2 cellular contexts compared by ENCODE assay signal in genomic region chr2:119649364-119649917, GRCh38.
A peak's percentile ranks its signal among the peaks of the same experiment; 100 is the strongest.
TF ChIP-seq lines count a peak whose summit lies in the region.

No MANE protein-coding gene starts in this region.

TF ChIP-seq in HepG2, 621 proteins besides CTCF, POLR2A, EP300 and RAD21:
- no peak for TF ChIP-seq FUBP1 (CRISPR knock-in tag; IDR thresholded peaks at IDR 0.05; ENCODE audit: borderline replicate concordance)
- TF ChIP-seq FOSL2 (CRISPR knock-in tag; IDR thresholded peaks at IDR 0.05): peak; percentile 70
- TF ChIP-seq ZNF224 (CRISPR knock-in tag; IDR thresholded peaks at IDR 0.05): peak; percentile 72; the same call in 1 of the 2 replicates

TF ChIP-seq in SK-N-SH treated with all-trans-retinoic acid at 6 μM for 48 hours, 23 proteins besides CTCF, POLR2A, EP300 and RAD21 (continued from another document):
- TF ChIP-seq ZNF70 (CRISPR knock-in tag; IDR thresholded peaks at IDR 0.05): no peak
- no peak for TF ChIP-seq CSRNP3 (CRISPR knock-in tag; IDR thresholded peaks at IDR 0.05)
- TF ChIP-seq, protein P1, sequence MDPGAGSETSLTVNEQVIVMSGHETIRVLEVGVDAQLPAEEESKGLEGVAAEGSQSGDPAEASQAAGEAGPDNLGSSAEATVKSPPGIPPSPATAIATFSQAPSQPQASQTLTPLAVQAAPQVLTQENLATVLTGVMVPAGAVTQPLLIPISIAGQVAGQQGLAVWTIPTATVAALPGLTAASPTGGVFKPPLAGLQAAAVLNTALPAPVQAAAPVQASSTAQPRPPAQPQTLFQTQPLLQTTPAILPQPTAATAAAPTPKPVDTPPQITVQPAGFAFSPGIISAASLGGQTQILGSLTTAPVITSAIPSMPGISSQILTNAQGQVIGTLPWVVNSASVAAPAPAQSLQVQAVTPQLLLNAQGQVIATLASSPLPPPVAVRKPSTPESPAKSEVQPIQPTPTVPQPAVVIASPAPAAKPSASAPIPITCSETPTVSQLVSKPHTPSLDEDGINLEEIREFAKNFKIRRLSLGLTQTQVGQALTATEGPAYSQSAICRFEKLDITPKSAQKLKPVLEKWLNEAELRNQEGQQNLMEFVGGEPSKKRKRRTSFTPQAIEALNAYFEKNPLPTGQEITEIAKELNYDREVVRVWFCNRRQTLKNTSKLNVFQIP (CRISPR knock-in tag; IDR thresholded peaks at IDR 0.05; ENCODE audit: borderline replicate concordance, low read depth): no peak
- no peak for TF ChIP-seq ZFP30 (CRISPR knock-in tag; IDR thresholded peaks at IDR 0.05)
- no peak for TF ChIP-seq ISL1 (CRISPR knock-in tag; IDR thresholded peaks at IDR 0.05)
- no peak for TF ChIP-seq ARNTL (CRISPR knock-in tag; IDR thresholded peaks at IDR 0.05; ENCODE audit: borderline replicate concordance, low read depth)
- no peak for TF ChIP-seq TCF4 (CRISPR knock-in tag; IDR thresholded peaks at IDR 0.05; ENCODE audit: borderline replicate concordance)
- no peak for TF ChIP-seq ZNF565 (CRISPR knock-in tag; conservative IDR thresholded peaks at IDR 0.05; ENCODE audit: low read depth)
- TF ChIP-seq CSDC2 (CRISPR knock-in tag; IDR thresholded peaks at IDR 0.05): no peak
- TF ChIP-seq ESRRG (CRISPR knock-in tag; IDR thresholded peaks at IDR 0.05): no peak
- no peak for TF ChIP-seq ZC3H10 (CRISPR knock-in tag; IDR thresholded peaks at IDR 0.05)
- TF ChIP-seq, protein P2, sequence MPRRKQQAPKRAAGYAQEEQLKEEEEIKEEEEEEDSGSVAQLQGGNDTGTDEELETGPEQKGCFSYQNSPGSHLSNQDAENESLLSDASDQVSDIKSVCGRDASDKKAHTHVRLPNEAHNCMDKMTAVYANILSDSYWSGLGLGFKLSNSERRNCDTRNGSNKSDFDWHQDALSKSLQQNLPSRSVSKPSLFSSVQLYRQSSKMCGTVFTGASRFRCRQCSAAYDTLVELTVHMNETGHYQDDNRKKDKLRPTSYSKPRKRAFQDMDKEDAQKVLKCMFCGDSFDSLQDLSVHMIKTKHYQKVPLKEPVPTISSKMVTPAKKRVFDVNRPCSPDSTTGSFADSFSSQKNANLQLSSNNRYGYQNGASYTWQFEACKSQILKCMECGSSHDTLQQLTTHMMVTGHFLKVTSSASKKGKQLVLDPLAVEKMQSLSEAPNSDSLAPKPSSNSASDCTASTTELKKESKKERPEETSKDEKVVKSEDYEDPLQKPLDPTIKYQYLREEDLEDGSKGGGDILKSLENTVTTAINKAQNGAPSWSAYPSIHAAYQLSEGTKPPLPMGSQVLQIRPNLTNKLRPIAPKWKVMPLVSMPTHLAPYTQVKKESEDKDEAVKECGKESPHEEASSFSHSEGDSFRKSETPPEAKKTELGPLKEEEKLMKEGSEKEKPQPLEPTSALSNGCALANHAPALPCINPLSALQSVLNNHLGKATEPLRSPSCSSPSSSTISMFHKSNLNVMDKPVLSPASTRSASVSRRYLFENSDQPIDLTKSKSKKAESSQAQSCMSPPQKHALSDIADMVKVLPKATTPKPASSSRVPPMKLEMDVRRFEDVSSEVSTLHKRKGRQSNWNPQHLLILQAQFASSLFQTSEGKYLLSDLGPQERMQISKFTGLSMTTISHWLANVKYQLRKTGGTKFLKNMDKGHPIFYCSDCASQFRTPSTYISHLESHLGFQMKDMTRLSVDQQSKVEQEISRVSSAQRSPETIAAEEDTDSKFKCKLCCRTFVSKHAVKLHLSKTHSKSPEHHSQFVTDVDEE (CRISPR knock-in tag; IDR thresholded peaks at IDR 0.05): no peak
